In the genomic region with DNA sequence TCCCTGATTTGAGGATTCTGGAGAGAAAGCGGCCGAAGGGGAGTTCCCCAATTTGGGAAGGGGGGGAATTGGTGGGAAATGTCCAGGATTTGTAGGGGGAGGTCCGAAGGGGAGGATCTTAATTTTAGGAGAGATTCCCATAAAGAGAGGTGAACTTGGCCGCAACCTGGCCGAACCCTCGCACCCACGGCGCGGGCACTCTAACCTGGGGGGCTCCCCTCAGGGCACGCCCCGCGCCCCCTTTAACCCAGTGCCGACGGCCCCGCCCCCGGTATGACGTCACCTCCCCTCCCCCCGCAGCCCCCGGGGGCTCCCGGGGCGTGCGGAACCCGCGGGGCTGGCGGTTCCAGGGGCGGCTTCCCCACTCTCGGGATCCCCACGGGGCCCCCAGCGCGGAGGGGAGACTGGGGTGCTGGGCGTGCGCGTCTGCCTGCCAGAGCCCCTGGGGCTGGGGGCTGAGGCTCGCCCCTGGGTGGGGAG, we compare ENCODE assay signal across 9 cellular contexts. TPM values are rescaled to one million over a fixed set of nuclear protein-coding genes. Genes with fewer than 3 reads are reported as not detected.
A peak's percentile ranks its signal among the peaks of the same experiment; 100 is the strongest.
DNase-seq lines count a peak whose midpoint lies in the region; TF ChIP-seq lines count a peak whose summit lies in the region.
"Had no signal": no experiment of that assay in that cellular context is flagged by ENCODE, and none has a peak within 500 bp of the region (broad histone marks: within the 10 kb centered on the region; RNA-seq: fewer than 3 reads in every experiment).

No MANE protein-coding gene starts in this region.

- peaks cover 25% of the 10 kb centered on the region for H3K27me3 ChIP-seq in CD4-positive, alpha-beta memory T cell (ENCODE audit: insufficient read depth, low read length)
- H3K27me3 ChIP-seq in esophagus (ENCODE audit: control insufficient read depth in 1 of 2, insufficient read depth in 2 of 2, low read length in 2 of 2) (peaks cover 0 to 17% of the 10 kb centered on the region in 2 donors), osteoblast (ENCODE audit: insufficient read depth, low read length) (peaks cover 32% of the 10 kb centered on the region), thyroid gland (peaks cover 7% of the 10 kb centered on the region)

- peak overlapping the region; percentile 83 for H3K4me2 ChIP-seq in osteoblast (ENCODE audit: insufficient read depth, low read length)

- no peaks in the 10 kb centered on the region for H3K36me3 ChIP-seq in CD4-positive, alpha-beta memory T cell (ENCODE audit: insufficient read depth, low read length)
- H3K36me3 ChIP-seq in esophagus (ENCODE audit: control insufficient read depth in 2 of 2, insufficient read depth in 2 of 2, low read length in 1 of 2), result no peaks in the 10 kb centered on the region
- no peaks in the 10 kb centered on the region for H3K36me3 ChIP-seq in osteoblast (ENCODE audit: insufficient read depth, low read length)
- no peaks in the 10 kb centered on the region for H3K36me3 ChIP-seq in thyroid gland

- WGBS in esophagus, 2 donors, result 1 to 2% methylated on average over 22 to 34 of the region's 34 CpGs
- WGBS in thyroid gland, 2 donors, result 1 to 8% methylated on average over 12 to 13 of the region's 34 CpGs

- H3K4me3 ChIP-seq in CD4-positive, alpha-beta memory T cell (ENCODE audit: low read length in 2 of 2), result no peak overlapping the region
- H3K4me3 ChIP-seq in LNCaP clone FGC (ENCODE audit: low read depth, low read length) (peak overlapping the region; percentile 79), esophagus (ENCODE audit: low read depth in 1 of 2, low read length in 2 of 2) (peak overlapping the region; percentile 9 to 41), osteoblast (ENCODE audit: insufficient read depth, low read length) (peak overlapping the region; percentile 71), thyroid gland (replicated peaks in 1 of 3) (peak overlapping the region in 1 of 3 donors; percentile 34)

- H3K9me3 Mint-ChIP-seq in CD4-positive, alpha-beta memory T cell, result peaks cover 0 to 2% (median 0%) of the 10 kb centered on the region in 8 donors

- no peak for TF ChIP-seq POLR2A in thyroid gland (IDR thresholded peaks at IDR 0.05)

- H3K27ac ChIP-seq in CD4-positive, alpha-beta memory T cell (ENCODE audit: low read depth, low read length), result no peak overlapping the region
- H3K27ac ChIP-seq in esophagus (ENCODE audit: low read depth in 2 of 2, low read length in 1 of 2) (no peak overlapping the region), osteoblast (ENCODE audit: low read depth, low read length) (no peak overlapping the region), thyroid gland (no peak overlapping the region)

- H3K27ac Mint-ChIP-seq in CD4-positive, alpha-beta memory T cell, result no peak overlapping the region

- no peak for TF ChIP-seq CTCF in LNCaP clone FGC (IDR thresholded peaks at IDR 0.05; ENCODE audit: control insufficient read depth, extremely low read depth, insufficient read depth)
- no peak for TF ChIP-seq CTCF in osteoblast (IDR thresholded peaks at IDR 0.05; ENCODE audit: extremely low read depth, low read depth, low read length)
- TF ChIP-seq CTCF in thyroid gland (IDR thresholded peaks at IDR 0.05), result no peak

- peak overlapping the region in 7 of 8 donors; percentile 45 to 87 (median 72) for H3K4me3 Mint-ChIP-seq in CD4-positive, alpha-beta memory T cell

- no peaks in the 10 kb centered on the region for H3K9me3 ChIP-seq in CD4-positive, alpha-beta memory T cell (ENCODE audit: control insufficient read depth in 1 of 2, low read length in 2 of 2)
- H3K9me3 ChIP-seq in esophagus (ENCODE audit: control insufficient read depth in 2 of 2, insufficient read depth in 1 of 2, low read depth in 1 of 2, low read length in 1 of 2) (peaks cover 0 to 2% of the 10 kb centered on the region in 2 donors), osteoblast (ENCODE audit: low read depth, low read length) (no peaks in the 10 kb centered on the region), thyroid gland (no peaks in the 10 kb centered on the region)

- no peaks in the 10 kb centered on the region for H3K79me2 ChIP-seq in osteoblast (ENCODE audit: insufficient read depth, low read length)

- no peak overlapping the region for H2AFZ ChIP-seq in osteoblast (ENCODE audit: low read length)

- CTCF ChIA-PET in CD4-positive, alpha-beta memory T cell (lab: Charles Lee; ENCODE audit: partially characterized antibody), result no interaction called here

- no peaks in the 10 kb centered on the region for H4K20me1 ChIP-seq in osteoblast (ENCODE audit: insufficient read depth, low read length)

- POLR2A ChIA-PET in CD4-positive, alpha-beta memory T cell (lab: Charles Lee; ENCODE audit: partially characterized antibody), result no interaction called here

- H3K27me3 Mint-ChIP-seq in CD4-positive, alpha-beta memory T cell, result peaks cover 38 to 50% of the 10 kb centered on the region in 2 donors

- peaks cover 11 to 29% (median 16%) of the 10 kb centered on the region in 4 donors for H3K4me1 Mint-ChIP-seq in CD4-positive, alpha-beta memory T cell

- H3K4me1 ChIP-seq in CD4-positive, alpha-beta memory T cell (ENCODE audit: insufficient read depth, low read length), result peaks cover 12% of the 10 kb centered on the region
- H3K4me1 ChIP-seq in esophagus (ENCODE audit: control insufficient read depth in 2 of 2, insufficient read depth in 2 of 2, low read length in 1 of 2) (peaks cover 2 to 3% of the 10 kb centered on the region in 2 donors), osteoblast (ENCODE audit: insufficient read depth, low read length) (no peaks in the 10 kb centered on the region), thyroid gland (peaks cover 7 to 14% of the 10 kb centered on the region in 2 donors)

- intact Hi-C loops in CD4-positive, alpha-beta memory T cell (cut with micrococcal nuclease), result no loop called here
- intact Hi-C loops in thyroid gland (cut with DNase I), result no loop called here

- DNase-seq in CD4-positive, alpha-beta memory T cell, result no peak
- no peak for DNase-seq in LNCaP clone FGC (ENCODE audit: low read depth)
- peak; percentile 81 for DNase-seq in osteoblast (ENCODE audit: insufficient read length, low spot score, missing footprints)
- no peak for DNase-seq in thyroid gland
- DNase-seq in NCI-H2196 treated with DMSO at 0.1 percent for 48 hours (lab: John Stamatoyannopoulos, UW; ENCODE audit: unreplicated experiment), result no peak
- no peak for DNase-seq in superior temporal gyrus (ENCODE audit: extremely low spot score)
- DNase-seq in NCI-H2029 treated with DMSO at 0.1 percent for 48 hours (lab: John Stamatoyannopoulos, UW), result no peak
- DNase-seq: NCI-H774 had no signal

- H3K36me3 Mint-ChIP-seq in CD4-positive, alpha-beta memory T cell, result no peaks in the 10 kb centered on the region

RNA-seq across cellular contexts. Expression of gene PTPRS, which starts 1.1 kb away (rescaled TPM):
- total RNA-seq in CD4-positive, alpha-beta memory T cell, result under 1 TPM; 0.20 to 0.30 TPM
- under 1 TPM in 1 of 2 donors, not detected in 1; 0.26 TPM for polyA plus RNA-seq in CD4-positive, alpha-beta memory T cell
- 10 to 100 TPM; 11.3 to 18.3 TPM for polyA plus RNA-seq in esophagus
- total RNA-seq in osteoblast (218 and 227 TPM in 2 replicates), thyroid gland (100 to 1,000 TPM; 182 to 387 (median 289) TPM)

Comparison
In these comparisons a context has a peak if more than half of its experiments do, and no peak if none do; other contexts are left out.
1. H3K4me3 ChIP-seq: peak in LNCaP clone FGC (single experiment), esophagus (2 of 2) and osteoblast (single experiment); none in CD4-positive, alpha-beta memory T cell (0 of 2).
2. RNA of gene PTPRS, which starts 1.1 kb away (total RNA-seq): 182 to 387 TPM in thyroid gland and 218 to 227 TPM in osteoblast; 0.20 to 0.30 TPM in CD4-positive, alpha-beta memory T cell; every median in the first group is over 100 times any median in the second.